Comparison of ENCODE assay signal across 7 cellular contexts in genomic region chr12:98954506-98954905, GRCh38.
"Had no signal": no experiment of that assay in that cellular context is flagged by ENCODE, and none has a peak within 500 bp of the region (broad histone marks: within the 10 kb centered on the region; RNA-seq: fewer than 3 reads in every experiment).

No MANE protein-coding gene starts in this region.

- H3K9me3 Mint-ChIP-seq: GM23338 had no signal

- H3K4me1 ChIP-seq: HAP-1 had no signal

- H2AFZ ChIP-seq: GM23248, GM23338 had no signal

- H3K27ac Mint-ChIP-seq: GM23338, HFFc6 had no signal

- H3K27ac ChIP-seq: GM23248 had no signal

- H3K4me2 ChIP-seq: GM23338 had no signal

- H3K4me3 Mint-ChIP-seq: GM23338, HFFc6 had no signal

- FAIRE-seq: H54 had no signal

- DNase-seq: GOT3, HCEC 1CT, HFFc6 had no signal

- H3K9ac ChIP-seq: GM23248 had no signal

- H3K9me3 ChIP-seq: HAP-1 had no signal

- H3K4me3 ChIP-seq: GM23248, GM23338, HAP-1 had no signal

- H3K36me3 ChIP-seq: HAP-1 had no signal
